Comparison of ENCODE assay signal across 17 cellular contexts in the genomic region with DNA sequence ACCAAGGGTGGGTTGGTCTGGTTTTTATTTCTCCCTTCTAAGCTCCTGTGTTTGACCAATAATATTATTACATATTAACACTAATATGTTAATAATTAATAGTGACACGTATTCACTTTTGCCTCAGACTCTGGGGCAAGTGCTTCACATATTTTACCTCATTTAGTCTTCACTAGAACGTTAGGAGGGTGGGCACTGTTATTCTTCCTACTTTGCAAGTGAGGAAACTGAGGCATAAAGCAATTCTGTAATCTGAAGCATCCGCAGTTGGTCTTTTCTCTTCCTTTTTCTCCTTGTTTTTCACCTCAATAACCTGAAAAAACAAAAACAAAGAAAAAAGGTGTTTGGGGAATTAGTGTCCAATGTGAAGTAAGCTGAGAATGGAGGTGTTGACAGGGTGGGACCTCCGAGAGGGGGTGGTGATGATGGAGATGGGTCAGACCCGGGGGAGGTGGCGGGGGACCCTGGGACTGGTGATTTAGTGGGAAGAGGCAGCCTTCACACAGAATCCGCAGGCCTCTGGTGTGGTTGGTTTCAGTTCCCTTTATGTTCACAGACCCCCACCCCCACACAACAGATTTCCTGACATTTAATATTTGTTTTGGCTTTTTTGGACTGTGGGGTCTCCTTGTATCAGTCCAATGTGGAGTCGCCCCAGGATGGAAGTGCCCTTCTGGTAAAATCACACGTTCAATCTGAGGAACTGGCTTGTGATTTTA. TPM values are rescaled to one million over a fixed set of nuclear protein-coding genes. Genes with fewer than 3 reads are reported as not detected.
DNase-seq lines count a peak whose midpoint lies in the region; ATAC-seq, FAIRE-seq and TF ChIP-seq lines count a peak whose summit lies in the region.
"Had no signal": no experiment of that assay in that cellular context is flagged by ENCODE, and none has a peak within 500 bp of the region (broad histone marks: within the 10 kb centered on the region; RNA-seq: fewer than 3 reads in every experiment).

No MANE protein-coding gene starts in this region.

- no peak for TF ChIP-seq EP300 in A549 (IDR thresholded peaks at IDR 0.05)

- TF ChIP-seq RAD21 in A549 (conservative IDR thresholded peaks at IDR 0.05 in 1 of 2, IDR thresholded peaks at IDR 0.05 in 1 of 2), result no peak

- H2AFZ ChIP-seq in mammary epithelial cell (ENCODE audit: low read depth, low read length), result no peak overlapping the region

- dilution Hi-C loops in mammary epithelial cell (cut with HindIII; ENCODE audit: low sequenced_read_pairs), result no loop called here

- peaks cover 62% of the 10 kb centered on the region for H3K4me1 Mint-ChIP-seq in mesothelial cell of epicardium
- H3K4me1 Mint-ChIP-seq in natural killer cell, result peaks cover 5 to 18% of the 10 kb centered on the region in 2 donors

- H3K27ac ChIP-seq in A549 (peak overlapping the region; percentile 78 to 94), mammary epithelial cell (ENCODE audit: insufficient read depth, low read depth, low read length) (peak overlapping the region; percentile 63)

- peak overlapping the region; percentile 72 for H3K4me2 ChIP-seq in A549
- peak overlapping the region; percentile 61 for H3K4me2 ChIP-seq in mammary epithelial cell (ENCODE audit: insufficient read depth, low read depth, low read length)

- in situ Hi-C loops in mammary epithelial cell (cut with MboI; ENCODE audit: low sequenced_read_pairs in 2 of 2), result loop anchor here in 1 of 2 donors (5.0 kb wide), 1 partner anchor 57 kb away; no protein-coding TSS in a partner anchor

- CTCF ChIA-PET in A549 (lab: Yijun Ruan, JAX) (interaction anchor here (0.6 to 2.5 kb wide), 8 partner anchors 20 to 212 kb away, joined by 3 to 8 read pairs (median 4); a partner anchor contains a TSS), mammary epithelial cell (lab: Charles Lee; ENCODE audit: low non-redundant PET) (no interaction called here)

- H3K27ac Mint-ChIP-seq in mesothelial cell of epicardium, result peak overlapping the region; percentile 99
- no peak overlapping the region for H3K27ac Mint-ChIP-seq in natural killer cell

- H4K20me1 ChIP-seq in mammary epithelial cell (ENCODE audit: insufficient read depth, low read length), result no peaks in the 10 kb centered on the region

- H3K4me3 Mint-ChIP-seq in mesothelial cell of epicardium (peak overlapping the region; percentile 22), natural killer cell (no peak overlapping the region)

- BruUV-seq in mammary epithelial cell (replicated peaks; lab: Mats Ljungman, UMichigan), result no TSS peak

- H3K9ac ChIP-seq in mammary epithelial cell (ENCODE audit: insufficient read depth, low read length), result peak overlapping the region; percentile 20

- TF ChIP-seq CTCF in A549 (IDR thresholded peaks at IDR 0.05), result no peak
- no peak for TF ChIP-seq CTCF in mammary epithelial cell (conservative IDR thresholded peaks at IDR 0.05 in 1 of 2, IDR thresholded peaks at IDR 0.05 in 1 of 2; ENCODE audit: extremely low read depth in 1 of 2, insufficient read depth in 1 of 2, low read depth in 1 of 2, low read length in 2 of 2)
- no peak for TF ChIP-seq CTCF in mesothelial cell of epicardium (IDR thresholded peaks at IDR 0.05; ENCODE audit: unreplicated experiment)
- no peak for TF ChIP-seq CTCF in natural killer cell (IDR thresholded peaks at IDR 0.05)

- H3K36me3 Mint-ChIP-seq in mesothelial cell of epicardium, result no peaks in the 10 kb centered on the region
- no peaks in the 10 kb centered on the region for H3K36me3 Mint-ChIP-seq in natural killer cell

- intact Hi-C loops in mammary epithelial cell (cut with micrococcal nuclease), result no loop called here
- intact Hi-C loops in natural killer cell (cut with micrococcal nuclease), result no loop called here

- no peak overlapping the region for H3K4me3 ChIP-seq in A549
- H3K4me3 ChIP-seq in mammary epithelial cell (replicated peaks in 1 of 3; ENCODE audit: insufficient read depth in 1 of 3, low read depth in 2 of 3, low read length in 3 of 3), result no peak overlapping the region

- H3K4me1 ChIP-seq in A549, result peaks cover 73% of the 10 kb centered on the region
- H3K4me1 ChIP-seq in mammary epithelial cell (ENCODE audit: insufficient read depth, low read length), result peaks cover 65% of the 10 kb centered on the region

- WGBS in A549 (ENCODE audit: missing lambda C conversion rate), result 52% methylated on average over 9 of the region's 9 CpGs
- WGBS in mammary epithelial cell (ENCODE audit: low coverage, missing lambda C conversion rate), result 81% methylated on average over 8 of the region's 9 CpGs

- TF ChIP-seq POLR2A in A549 (IDR thresholded peaks at IDR 0.05; ENCODE audit: low read length), result no peak

- FAIRE-seq in A549 (lab: Jason Lieb, UNC), result no peak
- FAIRE-seq: bronchial epithelial cell had no signal

- peaks cover 84% of the 10 kb centered on the region for H3K79me2 ChIP-seq in mammary epithelial cell (ENCODE audit: insufficient read depth, low read length)

- H3K27me3 ChIP-seq in mammary epithelial cell (ENCODE audit: insufficient read depth, low read length), result no peaks in the 10 kb centered on the region

- POLR2A ChIA-PET in A549 (lab: Yijun Ruan, JAX), result interaction anchor here (1.0 kb wide), 2 partner anchors 49 to 57 kb away, joined by 3 to 4 read pairs; no protein-coding TSS in a partner anchor

- no peaks in the 10 kb centered on the region for H3K9me3 ChIP-seq in A549
- no peaks in the 10 kb centered on the region for H3K9me3 ChIP-seq in mammary epithelial cell (replicated peaks; ENCODE audit: insufficient read depth, low read length)

- peaks cover 20% of the 10 kb centered on the region for H3K27me3 Mint-ChIP-seq in mesothelial cell of epicardium (ENCODE audit: low read depth)
- peaks cover 23 to 35% of the 10 kb centered on the region in 2 donors for H3K27me3 Mint-ChIP-seq in natural killer cell (ENCODE audit: low read depth in 2 of 2)

- ATAC-seq in A549, result no peak
- no peak for ATAC-seq in natural killer cell
- no peak for ATAC-seq in GM19455 (IDR thresholded peaks at IDR 0.05; ENCODE audit: unreplicated experiment)
- ATAC-seq: left ventricle myocardium superior had no signal

- H3K9me3 Mint-ChIP-seq in mesothelial cell of epicardium (no peaks in the 10 kb centered on the region), natural killer cell (no peaks in the 10 kb centered on the region)

- no peak for DNase-seq in A549 (ENCODE audit: low read depth in 1 of 2, low spot score in 1 of 2)
- peak; percentile 66 for DNase-seq in MV-4-11 (lab: John Stamatoyannopoulos, UW)
- DNase-seq in mammary epithelial cell, result no peak
- DNase-seq in mesothelial cell of epicardium (ENCODE audit: low spot score in 2 of 2, unreplicated experiment in 2 of 2), result no peak
- no peak for DNase-seq in natural killer cell
- no peak for DNase-seq in NCI-H345 treated with DMSO at 0.1 percent for 48 hours (lab: John Stamatoyannopoulos, UW; ENCODE audit: unreplicated experiment)
- DNase-seq in activated effector memory CD4-positive, alpha-beta T cell treated with anti-CD3 and anti-CD28 coated beads, Interleukin-2, amount 50 U/mL, for 16 hours, result no peak
- DNase-seq: activated gamma-delta T cell treated with Interleukin-2 at 50 U/mL for 16 hours, DMS 273 treated with DMSO at 0.1 percent for 48 hours, head of caudate nucleus, left ventricle myocardium superior, NCI-H1105 treated with DMSO at 0.1 percent for 48 hours, NCI-H345, occipital lobe, T1000 had no signal

- H3K36me3 ChIP-seq in mammary epithelial cell (ENCODE audit: insufficient read depth, low read length), result peaks cover 3% of the 10 kb centered on the region

TF ChIP-seq in A549, 52 proteins besides CTCF, POLR2A, EP300 and RAD21 (continues in another document):
- TF ChIP-seq ZFP36 (IDR thresholded peaks at IDR 0.05; ENCODE audit: borderline replicate concordance, partially characterized antibody), result no peak
- no peak for TF ChIP-seq EHMT2 (IDR thresholded peaks at IDR 0.05; ENCODE audit: low read depth)
- no peak for TF ChIP-seq MAFK (IDR thresholded peaks at IDR 0.05; ENCODE audit: partially characterized antibody)
- no peak for TF ChIP-seq HOXB5 (CRISPR knock-in tag; IDR thresholded peaks at IDR 0.05)
- no peak for TF ChIP-seq EHF (CRISPR knock-in tag; IDR thresholded peaks at IDR 0.05)
- TF ChIP-seq SMC3 (IDR thresholded peaks at IDR 0.05), result no peak
- TF ChIP-seq TFCP2L1 (CRISPR knock-in tag; IDR thresholded peaks at IDR 0.05), result no peak
- TF ChIP-seq HOXA7 (CRISPR knock-in tag; IDR thresholded peaks at IDR 0.05), result no peak
- no peak for TF ChIP-seq ZNF302 (CRISPR knock-in tag; IDR thresholded peaks at IDR 0.05)
- no peak for TF ChIP-seq RNF2 (IDR thresholded peaks at IDR 0.05; ENCODE audit: borderline replicate concordance, low read depth)
- TF ChIP-seq, protein P1, sequence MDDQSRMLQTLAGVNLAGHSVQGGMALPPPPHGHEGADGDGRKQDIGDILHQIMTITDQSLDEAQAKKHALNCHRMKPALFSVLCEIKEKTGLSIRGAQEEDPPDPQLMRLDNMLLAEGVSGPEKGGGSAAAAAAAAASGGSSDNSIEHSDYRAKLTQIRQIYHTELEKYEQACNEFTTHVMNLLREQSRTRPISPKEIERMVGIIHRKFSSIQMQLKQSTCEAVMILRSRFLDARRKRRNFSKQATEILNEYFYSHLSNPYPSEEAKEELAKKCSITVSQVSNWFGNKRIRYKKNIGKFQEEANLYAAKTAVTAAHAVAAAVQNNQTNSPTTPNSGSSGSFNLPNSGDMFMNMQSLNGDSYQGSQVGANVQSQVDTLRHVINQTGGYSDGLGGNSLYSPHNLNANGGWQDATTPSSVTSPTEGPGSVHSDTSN (IDR thresholded peaks at IDR 0.05), result no peak
- TF ChIP-seq NPAS2 (CRISPR knock-in tag; IDR thresholded peaks at IDR 0.05; ENCODE audit: borderline replicate concordance), result no peak
- no peak for TF ChIP-seq KDM5A (IDR thresholded peaks at IDR 0.05)
- no peak for TF ChIP-seq PHF8 (IDR thresholded peaks at IDR 0.05; ENCODE audit: borderline replicate concordance, low read depth)
- TF ChIP-seq SREBF2 (IDR thresholded peaks at IDR 0.05), result no peak
- TF ChIP-seq CBX8 (IDR thresholded peaks at IDR 0.05), result no peak

RNA-seq across cellular contexts. Expression of a gene that starts 3.7 kb away (rescaled TPM):
- polyA plus RNA-seq in A549 (2011; rRNA removed), result 24.5 and 33.0 TPM in 2 replicates
- 2.4 and 3.8 TPM in 2 replicates for polyA plus RNA-seq in A549 (2012; cell fraction: cytosol; rRNA removed)
- 5.0 and 7.5 TPM in 2 replicates for polyA plus RNA-seq in A549 (2012; cell fraction: nucleus; rRNA removed)
- 5.9 to 7.2 TPM (median 6.0 TPM) in 3 replicates for polyA plus RNA-seq in A549 (2017; fragmentation: RNase III; extraction: RNeasy Plus Mini Kit Qiagen cat#74134 plus additional on column Dnase treatment)
- 47.7 and 53.3 TPM in 2 replicates for polyA minus RNA-seq in A549 (2011; rRNA and poly(A)+ RNA removed)
- total RNA-seq in mammary epithelial cell, result 100 to 1,000 TPM; 355 to 369 TPM
- 206 TPM for polyA plus RNA-seq in mammary epithelial cell
- polyA minus RNA-seq in mammary epithelial cell, result 520 TPM
- 214 to 236 TPM (median 219 TPM) in 3 replicates for total RNA-seq in mesothelial cell of epicardium
- under 1 TPM in 1 of 3 donors, not detected in 2; 0.50 TPM for total RNA-seq in natural killer cell
- total RNA-seq: left ventricle myocardium superior had no signal

Comparison
In these comparisons a context has a peak if more than half of its experiments do, and no peak if none do; other contexts are left out.
1. RNA of a gene that starts 3.7 kb away (total RNA-seq): 355 to 369 TPM in mammary epithelial cell and 214 to 236 TPM in mesothelial cell of epicardium; 0.50 TPM in natural killer cell; every median in the first group is over 100 times any median in the second.